Comparison of ENCODE assay signal across 26 cellular contexts in the genomic region with DNA sequence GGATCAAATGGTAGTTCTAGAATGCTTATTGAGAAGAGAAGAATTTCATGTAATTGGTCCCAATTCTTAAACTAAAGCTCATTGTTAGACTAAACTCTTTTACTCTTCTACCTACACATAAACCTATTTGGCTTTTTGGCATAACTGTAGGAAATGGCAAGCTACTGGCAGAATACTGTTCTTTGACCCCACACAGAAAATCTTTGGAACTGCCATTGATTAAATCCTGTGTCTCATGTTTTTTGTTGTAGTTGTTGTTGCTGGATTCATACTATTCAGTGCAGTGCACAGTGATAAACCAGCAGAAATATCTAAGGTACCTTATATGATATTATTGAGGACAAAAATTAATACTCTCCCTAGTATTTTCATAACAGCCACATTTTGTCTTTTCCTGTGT.
"Had no signal": no experiment of that assay in that cellular context is flagged by ENCODE, and none has a peak within 500 bp of the region (broad histone marks: within the 10 kb centered on the region; RNA-seq: fewer than 3 reads in every experiment).

No MANE protein-coding gene starts in this region.

- H3K27ac ChIP-seq: neural progenitor cell, ovary, parathyroid adenoma, psoas muscle, skin epidermis, spleen, stomach, testis, tibial artery, transverse colon, upper lobe of right lung, uterus had no signal

- H3K9me3 ChIP-seq: ovary, spleen, stomach, testis, tibial artery, transverse colon, upper lobe of right lung, uterus had no signal

- H3K4me3 ChIP-seq: neural progenitor cell, ovary, psoas muscle, skin epidermis, smooth muscle cell, spleen, stomach, testis, tibial artery, transverse colon, upper lobe of right lung, uterus had no signal

- H3K27me3 ChIP-seq: neural progenitor cell, ovary, spleen, stomach, testis, tibial artery, transverse colon, upper lobe of right lung, uterus had no signal

- H3K36me3 ChIP-seq: neural progenitor cell, ovary, spleen, stomach, tibial artery, transverse colon, upper lobe of right lung, uterus had no signal

- H3K4me1 ChIP-seq: neural progenitor cell, parathyroid adenoma, psoas muscle, spleen, stomach, testis, tibial artery, transverse colon, upper lobe of right lung, uterus had no signal

- DNase-seq: naive thymus-derived CD4-positive, alpha-beta T cell; natural killer cell; occipital lobe; ovary; posterior cingulate gyrus; psoas muscle; right cardiac atrium; spleen; stimulated activated CD4-positive, alpha-beta T cell treated with anti-CD3 and anti-CD28 coated beads, Interleukin-12 subunit alpha, Interleukin-12 subunit beta, amount 100 ng/mL, for 4 hours; stimulated activated CD4-positive, alpha-beta T cell treated with anti-CD3 and anti-CD28 coated beads, Interleukin-1b, Interleukin-23, amount 100 ng/mL, for 48 hours; stimulated activated CD4-positive, alpha-beta T cell treated with anti-CD3 and anti-CD28 coated beads, Interleukin-4, amount 100 ng/mL, for 1 hour; stimulated activated CD4-positive, alpha-beta T cell treated with anti-CD3 and anti-CD28 coated beads, Interleukin-4, amount 100 ng/mL, for 4 hours; stimulated activated CD8-positive, alpha-beta memory T cell treated with anti-CD3 and anti-CD28 coated beads, Interleukin-4, amount 100 ng/mL, for 48 hours; stimulated activated naive B cell treated with anti-CD40 and anti-IgM and Interleukin-4, amounts not matched to agents 10 μg/mL and 1 μg/mL and 100 μg/mL, for 72 hours; stimulated activated naive CD4-positive, alpha-beta T cell treated with Interleukin-2 at 50 U/mL for 16 hours; stomach; testis; tibial artery; transverse colon; upper lobe of right lung; uterus had no signal

- ATAC-seq: naive thymus-derived CD4-positive, alpha-beta T cell; natural killer cell; psoas muscle; right cardiac atrium; sciatic nerve; stimulated activated naive B cell treated with anti-CD40 and anti-IgM and Interleukin-4, amounts not matched to agents 10 μg/mL and 1 μg/mL and 100 μg/mL, for 72 hours; upper lobe of right lung had no signal
